Comparison of ENCODE assay signal across 13 cellular contexts in the genomic region with DNA sequence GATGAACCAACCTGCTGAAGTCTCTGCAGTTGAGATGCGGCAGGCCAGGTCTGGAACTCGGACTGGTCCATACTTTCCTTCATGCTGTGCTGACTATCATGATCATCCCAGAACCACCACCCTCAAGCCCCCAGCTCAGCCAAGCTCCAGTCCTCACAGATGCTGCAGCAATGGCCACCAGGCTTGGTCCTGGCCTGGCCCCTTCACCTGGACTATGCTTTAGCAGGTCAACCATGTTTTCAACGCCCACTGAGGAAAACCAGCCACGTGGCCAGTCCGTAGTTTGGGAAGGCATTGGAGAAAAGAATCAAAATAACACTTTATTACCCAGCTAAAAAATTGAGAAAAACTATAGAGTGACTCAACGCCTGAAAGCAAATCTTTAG. TPM values are rescaled to one million over a fixed set of nuclear protein-coding genes. Genes with fewer than 3 reads are reported as not detected.
DNase-seq lines count a peak whose midpoint lies in the region; ATAC-seq and TF ChIP-seq lines count a peak whose summit lies in the region.
"Had no signal": no experiment of that assay in that cellular context is flagged by ENCODE, and none has a peak within 500 bp of the region (broad histone marks: within the 10 kb centered on the region; RNA-seq: fewer than 3 reads in every experiment).

No MANE protein-coding gene starts in this region.

- H3K27ac ChIP-seq in DND-41 (ENCODE audit: low read length) = peak overlapping the region; percentile 87
- peak overlapping the region; percentile 45 for H3K27ac ChIP-seq in muscle layer of duodenum (ENCODE audit: low read length)
- peak overlapping the region in 2 of 4 donors; percentile 15 to 59 for H3K27ac ChIP-seq in sigmoid colon

- H3K4me1 ChIP-seq in DND-41 (ENCODE audit: insufficient read depth, low read length) (peaks cover 58% of the 10 kb centered on the region), muscle layer of duodenum (ENCODE audit: control insufficient read depth in 1 of 2, insufficient read depth in 2 of 2, low read length in 2 of 2) (peaks cover 5 to 15% of the 10 kb centered on the region in 2 donors), sigmoid colon (peaks cover 0 to 12% (median 5%) of the 10 kb centered on the region in 4 donors)
- H3K4me1 ChIP-seq: ascending aorta had no signal

- TF ChIP-seq CTCF in DND-41 (IDR thresholded peaks at IDR 0.05; ENCODE audit: borderline replicate concordance, extremely low read depth, low read length, poor library complexity, severe bottlenecking) (no peak), sigmoid colon (IDR thresholded peaks at IDR 0.05) (no peak), GM13976 (IDR thresholded peaks at IDR 0.05; ENCODE audit: borderline replicate concordance, control extremely low read depth, extremely low read depth, insufficient read depth, missing control alignments) (no peak)

- peaks cover 11% of the 10 kb centered on the region for H3K36me3 Mint-ChIP-seq in activated T-cell treated with anti-CD3 and anti-CD28 coated beads, Interleukin-2, amount 50 U/mL, for 4 hours (ENCODE audit: insufficient read depth)

- no peaks in the 10 kb centered on the region for H4K20me1 ChIP-seq in DND-41 (ENCODE audit: insufficient read depth, low read length)

- TF ChIP-seq POLR2A in sigmoid colon (IDR thresholded peaks at IDR 0.05) = no peak

- ATAC-seq in DND-41 (ENCODE audit: insufficient read depth, low read depth) = no peak
- peak; percentile 8 for ATAC-seq in HG02938 (IDR thresholded peaks at IDR 0.05; ENCODE audit: unreplicated experiment)
- no peak for ATAC-seq in activated T-cell treated with anti-CD3 and anti-CD28 coated beads, Interleukin-2, amount 50 U/mL, for 4 hours
- no peak for ATAC-seq in HG02588 (IDR thresholded peaks at IDR 0.05; ENCODE audit: unreplicated experiment)
- ATAC-seq in HG02885 (IDR thresholded peaks at IDR 0.05; ENCODE audit: poor library complexity, unreplicated experiment) = no peak

- peak overlapping the region; percentile 19 for H3K9ac ChIP-seq in DND-41 (ENCODE audit: low read depth, low read length)

- H3K79me2 ChIP-seq in DND-41 (ENCODE audit: insufficient read depth, low read length) = no peaks in the 10 kb centered on the region

- H3K9me3 Mint-ChIP-seq in activated T-cell treated with anti-CD3 and anti-CD28 coated beads, Interleukin-2, amount 50 U/mL, for 4 hours = peaks cover 8% of the 10 kb centered on the region

- 76 to 81% methylated on average over 6 of the region's 6 CpGs for WGBS in sigmoid colon, 2 donors

- H3K4me3 ChIP-seq in DND-41 (ENCODE audit: low read depth in 1 of 2, low read length in 2 of 2) (peak overlapping the region in 1 of 2 experiments; percentile 1; a peak in 1 of 4 replicates), muscle layer of duodenum (ENCODE audit: low read depth in 1 of 2, low read length in 2 of 2) (peak overlapping the region in 1 of 2 donors; percentile 27), sigmoid colon (peak overlapping the region in 1 of 4 donors; percentile 29)
- H3K4me3 ChIP-seq: ascending aorta had no signal

- in situ Hi-C loops in GM13976 (cut with MboI; ENCODE audit: low sequenced_read_pairs, unreplicated experiment) = no loop called here

- H3K27me3 ChIP-seq in DND-41 (ENCODE audit: insufficient read depth, low read length, poor library complexity) (no peaks in the 10 kb centered on the region), muscle layer of duodenum (ENCODE audit: low read depth, low read length) (no peaks in the 10 kb centered on the region), sigmoid colon (no peaks in the 10 kb centered on the region)
- H3K27me3 ChIP-seq: ascending aorta, left lung had no signal

- H3K4me2 ChIP-seq in DND-41 (ENCODE audit: insufficient read depth, low read length) = peak overlapping the region; percentile 54

- TF ChIP-seq EP300 in sigmoid colon (IDR thresholded peaks at IDR 0.05) = no peak

- H2AFZ ChIP-seq in DND-41 (ENCODE audit: low read depth, low read length) = no peak overlapping the region

- H3K27me3 Mint-ChIP-seq in activated T-cell treated with anti-CD3 and anti-CD28 coated beads, Interleukin-2, amount 50 U/mL, for 4 hours (ENCODE audit: low read depth) = no peaks in the 10 kb centered on the region

- peaks cover 96% of the 10 kb centered on the region for H3K4me1 Mint-ChIP-seq in activated T-cell treated with anti-CD3 and anti-CD28 coated beads, Interleukin-2, amount 50 U/mL, for 4 hours (ENCODE audit: low read depth)

- H3K9me3 ChIP-seq in DND-41 (ENCODE audit: insufficient read depth, low read length, severe bottlenecking) (no peaks in the 10 kb centered on the region), muscle layer of duodenum (ENCODE audit: control insufficient read depth in 1 of 2, low read length in 2 of 2) (peaks cover 0 to 3% of the 10 kb centered on the region in 2 donors), sigmoid colon (no peaks in the 10 kb centered on the region)
- H3K9me3 ChIP-seq: left lung had no signal

- intact Hi-C loops in sigmoid colon (cut with DNase I) = no loop called here

- H3K36me3 ChIP-seq in DND-41 (ENCODE audit: insufficient read depth, low read length) = no peaks in the 10 kb centered on the region
- no peaks in the 10 kb centered on the region for H3K36me3 ChIP-seq in muscle layer of duodenum (ENCODE audit: control insufficient read depth in 1 of 2, insufficient read depth in 2 of 2, low read length in 2 of 2)
- H3K36me3 ChIP-seq in sigmoid colon = no peaks in the 10 kb centered on the region
- H3K36me3 ChIP-seq: ascending aorta, left lung had no signal

- DNase-seq in DND-41 (no peak), sigmoid colon (no peak), GM13976 (ENCODE audit: low spot score) (no peak)
- no peak for DNase-seq in activated T-cell treated with anti-CD3 and anti-CD28 coated beads, Interleukin-2, amount 50 U/mL, for 4 hours
- DNase-seq: DMS79, NCI-H526 treated with DMSO at 0.1 percent for 48 hours, retina had no signal

- H3K4me3 Mint-ChIP-seq in activated T-cell treated with anti-CD3 and anti-CD28 coated beads, Interleukin-2, amount 50 U/mL, for 4 hours = peak overlapping the region; percentile 78

RNA-seq across cellular contexts. Expression of a gene that starts 1.4 kb away (rescaled TPM):
- total RNA-seq in activated T-cell treated with anti-CD3 and anti-CD28 coated beads, Interleukin-2, amount 50 U/mL, for 4 hours = 1 to 10 TPM; 4.1 to 6.1 (median 6.0) TPM
- 1 to 10 TPM in 2 of 4 donors, under 1 TPM in 2; 0.66 to 1.7 (median 1.2) TPM for total RNA-seq in sigmoid colon
- polyA plus RNA-seq in sigmoid colon = 1 to 10 TPM in 1 of 3 donors, under 1 TPM in 1, not detected in 1; 0.46 to 1.4 TPM
- total RNA-seq: ascending aorta had no signal
